ENCODE assay signal across 8 cellular contexts in genomic region chr21:33199516-33200217, GRCh38. TPM values are rescaled to one million over a fixed set of nuclear protein-coding genes. Genes with fewer than 3 reads are reported as not detected.
DNase-seq lines count a peak whose midpoint lies in the region; ATAC-seq lines count a peak whose summit lies in the region.

No MANE protein-coding gene starts in this region.

- H3K9me3 Mint-ChIP-seq in CD4-positive, alpha-beta memory T cell: no peaks in the 10 kb centered on the region

- no peaks in the 10 kb centered on the region for H3K36me3 ChIP-seq in CD4-positive, alpha-beta memory T cell (ENCODE audit: insufficient read depth, low read length)
- no peaks in the 10 kb centered on the region for H3K36me3 ChIP-seq in effector memory CD4-positive, alpha-beta T cell (ENCODE audit: control insufficient read depth, insufficient read depth, low read length)

- H3K27ac Mint-ChIP-seq in CD4-positive, alpha-beta memory T cell: peak overlapping the region in 6 of 7 donors; percentile 65 to 88 (median 80)

- H3K4me1 Mint-ChIP-seq in CD4-positive, alpha-beta memory T cell: peaks cover 22 to 43% (median 32%) of the 10 kb centered on the region in 4 donors

- H3K27ac ChIP-seq in CD4-positive, alpha-beta memory T cell (ENCODE audit: low read depth, low read length): no peak overlapping the region
- peak overlapping the region; percentile 13 for H3K27ac ChIP-seq in effector memory CD4-positive, alpha-beta T cell (ENCODE audit: insufficient read depth, low read length, poor library complexity, severe bottlenecking)

- CTCF ChIA-PET in CD4-positive, alpha-beta memory T cell (lab: Charles Lee; ENCODE audit: partially characterized antibody): interaction anchor here (0.6 to 3.3 kb wide), 27 partner anchors 10 to 367 kb away, joined by 3 to 47 read pairs (median 4); partner anchors contain the start of genes IFNAR1, IFNAR2 and IL10RB

- H3K4me3 Mint-ChIP-seq in CD4-positive, alpha-beta memory T cell: no peak overlapping the region

- H3K36me3 Mint-ChIP-seq in CD4-positive, alpha-beta memory T cell: no peaks in the 10 kb centered on the region

- peaks cover 2 to 3% of the 10 kb centered on the region in 2 donors for H3K27me3 Mint-ChIP-seq in CD4-positive, alpha-beta memory T cell

- no peak overlapping the region for H3K4me3 ChIP-seq in CD4-positive, alpha-beta memory T cell (ENCODE audit: low read length in 2 of 2)
- no peak overlapping the region for H3K4me3 ChIP-seq in effector memory CD4-positive, alpha-beta T cell (ENCODE audit: insufficient read depth, low read depth, low read length, poor library complexity, severe bottlenecking)

- intact Hi-C loops in CD4-positive, alpha-beta memory T cell (cut with micrococcal nuclease): loop anchor here (1.0 to 2.0 kb wide), 9 partner anchors 31 to 405 kb away; partner anchors contain the start of gene IL10RB

- POLR2A ChIA-PET in CD4-positive, alpha-beta memory T cell (lab: Charles Lee; ENCODE audit: partially characterized antibody): interaction anchor here (0.6 to 2.0 kb wide), 13 partner anchors 14 to 471 kb away, joined by 3 to 25 read pairs (median 4); partner anchors contain the start of genes IFNAR1 and IL10RB

- ATAC-seq in GM19395 (IDR thresholded peaks at IDR 0.05; ENCODE audit: unreplicated experiment): peak; percentile 74

- peaks cover 18% of the 10 kb centered on the region for H3K4me1 ChIP-seq in CD4-positive, alpha-beta memory T cell (ENCODE audit: insufficient read depth, low read length)
- peaks cover 6% of the 10 kb centered on the region for H3K4me1 ChIP-seq in effector memory CD4-positive, alpha-beta T cell (ENCODE audit: control insufficient read depth, insufficient read depth, low read length, poor library complexity, severe bottlenecking)

- no peaks in the 10 kb centered on the region for H3K27me3 ChIP-seq in CD4-positive, alpha-beta memory T cell (ENCODE audit: insufficient read depth, low read length)
- no peaks in the 10 kb centered on the region for H3K27me3 ChIP-seq in effector memory CD4-positive, alpha-beta T cell (replicated peaks; ENCODE audit: control insufficient read depth, insufficient read depth, low read length, poor library complexity, severe bottlenecking)

- DNase-seq in CD4-positive, alpha-beta memory T cell: peak; percentile 80 to 92 (median 84)
- DNase-seq in HK-2 (ENCODE audit: unreplicated experiment) (peak; percentile 43), NCI-H774 (lab: John Stamatoyannopoulos, UW) (peak; percentile 82), midbrain (lab: John Stamatoyannopoulos, UW) (peak; percentile 91)
- DNase-seq in activated CD4-positive, alpha-beta T cell treated with anti-CD3 and anti-CD28 coated beads, Interleukin-2, amount 50 U/mL, for 48 hours: peak; percentile 70 to 81
- DNase-seq in effector memory CD4-positive, alpha-beta T cell: peak; percentile 58 to 75 (median 66)
- DNase-seq in stimulated activated CD8-positive, alpha-beta memory T cell treated with anti-CD3 and anti-CD28 coated beads, Interleukin-4, amount 100 ng/mL, for 24 hours (ENCODE audit: low read depth): peak; percentile 61

- no peaks in the 10 kb centered on the region for H3K9me3 ChIP-seq in CD4-positive, alpha-beta memory T cell (ENCODE audit: control insufficient read depth in 1 of 2, low read length in 2 of 2)
- H3K9me3 ChIP-seq in effector memory CD4-positive, alpha-beta T cell (ENCODE audit: control insufficient read depth, low read length): no peaks in the 10 kb centered on the region

RNA-seq across cellular contexts. Expression of gene IFNAR2, which starts 30.1 kb away (rescaled TPM):
- 10 to 100 TPM; 76.5 to 77.7 TPM for total RNA-seq in CD4-positive, alpha-beta memory T cell
- 10 to 100 TPM; 78.0 to 81.1 TPM for polyA plus RNA-seq in CD4-positive, alpha-beta memory T cell
